Comparison of ENCODE assay signal across 8 cellular contexts in the genomic region with DNA sequence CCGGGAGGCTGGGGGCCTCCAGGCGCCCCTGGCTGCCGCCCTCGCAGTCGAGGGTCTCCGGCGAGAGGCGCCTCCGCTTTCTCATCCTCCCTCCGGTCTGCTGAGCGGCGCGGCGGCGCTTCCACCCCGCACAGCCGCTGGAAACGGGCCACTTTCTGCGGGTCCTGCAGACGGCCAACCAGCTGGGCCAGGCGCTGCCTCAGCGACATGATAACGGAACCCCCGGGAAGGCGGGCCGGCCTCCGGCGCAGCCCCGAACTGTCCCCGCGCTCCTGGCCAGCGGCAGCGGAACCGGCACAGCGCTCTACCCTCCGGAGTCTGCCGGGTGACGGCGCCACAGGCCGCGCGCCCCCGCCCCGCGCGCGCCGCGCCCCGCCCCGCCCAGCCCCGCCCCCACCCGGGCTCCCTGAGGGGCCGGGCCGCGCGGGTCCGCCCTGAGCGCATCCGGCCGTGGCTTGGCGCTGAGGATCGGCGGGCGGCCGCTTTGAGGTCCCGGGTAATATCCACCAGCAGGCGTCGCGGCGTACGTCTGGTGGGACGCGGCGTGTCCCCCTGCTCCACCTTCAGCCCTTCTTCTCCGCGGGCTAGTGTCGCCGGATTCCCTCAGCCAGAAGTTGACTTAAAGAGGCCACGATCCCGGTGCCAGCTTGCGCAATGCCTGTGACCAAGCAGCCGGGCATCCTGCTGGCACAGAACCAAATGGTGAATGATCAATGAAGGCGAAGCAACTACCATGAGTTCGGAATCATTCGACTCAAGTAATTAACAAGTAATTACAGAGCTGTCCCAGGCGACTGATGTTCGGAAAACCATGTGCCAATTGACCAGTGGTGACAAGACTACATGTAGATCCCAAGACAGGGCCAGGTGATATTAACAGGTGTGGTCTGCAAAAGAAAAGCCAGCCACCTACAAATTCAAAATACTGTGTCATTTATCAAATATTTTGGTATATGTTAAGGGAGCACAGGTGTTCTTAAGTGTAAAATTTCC. TPM values are rescaled to one million over a fixed set of nuclear protein-coding genes. Genes with fewer than 3 reads are reported as not detected.
DNase-seq lines count a peak whose midpoint lies in the region; ATAC-seq and TF ChIP-seq lines count a peak whose summit lies in the region.

A gene with protein sequence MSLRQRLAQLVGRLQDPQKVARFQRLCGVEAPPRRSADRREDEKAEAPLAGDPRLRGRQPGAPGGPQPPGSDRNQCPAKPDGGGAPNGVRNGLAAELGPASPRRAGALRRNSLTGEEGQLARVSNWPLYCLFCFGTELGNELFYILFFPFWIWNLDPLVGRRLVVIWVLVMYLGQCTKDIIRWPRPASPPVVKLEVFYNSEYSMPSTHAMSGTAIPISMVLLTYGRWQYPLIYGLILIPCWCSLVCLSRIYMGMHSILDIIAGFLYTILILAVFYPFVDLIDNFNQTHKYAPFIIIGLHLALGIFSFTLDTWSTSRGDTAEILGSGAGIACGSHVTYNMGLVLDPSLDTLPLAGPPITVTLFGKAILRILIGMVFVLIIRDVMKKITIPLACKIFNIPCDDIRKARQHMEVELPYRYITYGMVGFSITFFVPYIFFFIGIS (minus strand): TSS at position 330 of the 993 bp plus-strand sequence. CDS start 121 bp downstream, at position 209.

- H4K20me1 ChIP-seq in OCI-LY7 (ENCODE audit: insufficient read depth, low read length), result no peaks in the 10 kb centered on the region

- 1% methylated on average over 72 to 88 of the region's 88 CpGs for WGBS in esophagus, 2 donors

- peaks cover 44% of the 10 kb centered on the region for H3K79me2 ChIP-seq in OCI-LY7 (ENCODE audit: insufficient read depth, low read depth, low read length)

- TF ChIP-seq CTCF in OCI-LY7 (conservative IDR thresholded peaks at IDR 0.05; ENCODE audit: low read length), result peak; percentile 62

- intact Hi-C loops in OCI-LY7 (cut with micrococcal nuclease; ENCODE audit: unreplicated experiment), result loop anchor here (1.0 to 10.0 kb wide), 6 partner anchors 21 to 777 kb away; a partner anchor contains a TSS

- ATAC-seq in GM19438 (IDR thresholded peaks at IDR 0.05; ENCODE audit: low read depth, unreplicated experiment), result peak; percentile 81
- peak; percentile 64 for ATAC-seq in HG03565 (IDR thresholded peaks at IDR 0.05; ENCODE audit: unreplicated experiment)

- POLR2A ChIA-PET in OCI-LY7 (lab: Charles Lee), result interaction anchor here (0.6 to 1.4 kb wide), 3 partner anchors 19 to 87 kb away, joined by 3 to 11 read pairs (median 3); no protein-coding TSS in a partner anchor

- H3K4me1 ChIP-seq in OCI-LY7 (ENCODE audit: insufficient read depth, low read length, poor library complexity, severe bottlenecking) (peaks cover 28% of the 10 kb centered on the region), esophagus (ENCODE audit: control insufficient read depth in 2 of 2, insufficient read depth in 2 of 2, low read length in 1 of 2) (no peaks in the 10 kb centered on the region), muscle layer of colon (ENCODE audit: insufficient read depth, low read length) (no peaks in the 10 kb centered on the region)

- peak within 1 kb of the TSS; percentile 100 for H3K4me3 ChIP-seq in OCI-LY7 (ENCODE audit: low read depth, low read length, poor library complexity, severe bottlenecking)
- H3K4me3 ChIP-seq in esophagus (ENCODE audit: low read depth in 1 of 2, low read length in 2 of 2), result peak within 1 kb of the TSS; percentile 85 to 97
- H3K4me3 ChIP-seq in muscle layer of colon (ENCODE audit: low read depth in 1 of 2, low read length in 2 of 2), result peak within 1 kb of the TSS; percentile 89 to 92

- H3K4me2 ChIP-seq in OCI-LY7 (ENCODE audit: low read length), result peak within 1 kb of the TSS; percentile 79

- CTCF ChIA-PET in OCI-LY7 (lab: Charles Lee; ENCODE audit: unreplicated experiment), result no interaction called here

- H3K9ac ChIP-seq in muscle layer of colon (ENCODE audit: low read length), result peak within 1 kb of the TSS; percentile 95

- H3K36me3 ChIP-seq in OCI-LY7 (ENCODE audit: insufficient read depth, low read length), result peaks cover 19% of the 10 kb centered on the region
- H3K36me3 ChIP-seq in esophagus (ENCODE audit: control insufficient read depth in 2 of 2, insufficient read depth in 2 of 2, low read length in 1 of 2), result no peaks in the 10 kb centered on the region
- no peaks in the 10 kb centered on the region for H3K36me3 ChIP-seq in muscle layer of colon (ENCODE audit: insufficient read depth, low read length)

- no TSS peak for BruUV-seq in OCI-LY7 (replicated peaks; lab: Mats Ljungman, UMichigan)

- H3K27ac ChIP-seq in OCI-LY7 (ENCODE audit: low read depth, low read length, poor library complexity, severe bottlenecking) (peak within 1 kb of the TSS; percentile 91), esophagus (ENCODE audit: low read depth in 2 of 2, low read length in 1 of 2) (peak within 1 kb of the TSS; percentile 81 to 85), muscle layer of colon (ENCODE audit: low read depth, low read length) (peak within 1 kb of the TSS; percentile 94)

- H3K27me3 ChIP-seq in esophagus (ENCODE audit: control insufficient read depth in 1 of 2, insufficient read depth in 2 of 2, low read length in 2 of 2) (no peaks in the 10 kb centered on the region), muscle layer of colon (ENCODE audit: control insufficient read depth in 1 of 2, insufficient read depth in 2 of 2, low read length in 2 of 2) (no peaks in the 10 kb centered on the region)

- DNase-seq in COR-L47 (lab: John Stamatoyannopoulos, UW) (peak; percentile 59), OCI-LY7 (ENCODE audit: low spot score) (peak; percentile 94)
- peak; percentile 84 for DNase-seq in activated T-cell treated with anti-CD3 and anti-CD28 coated beads, Interleukin-2, amount 50 U/mL, for 1 hour
- DNase-seq in stimulated activated CD8-positive, alpha-beta memory T cell treated with anti-CD3 and anti-CD28 coated beads, Interleukin-7, amount 100 ng/mL, for 24 hours (ENCODE audit: low read depth), result peak; percentile 46

- peak within 1 kb of the TSS; percentile 92 for H2AFZ ChIP-seq in OCI-LY7 (ENCODE audit: low read length)

- H3K9me3 ChIP-seq in OCI-LY7 (ENCODE audit: low read length) (no peaks in the 10 kb centered on the region; the same call in 1 of the 2 replicates), esophagus (ENCODE audit: control insufficient read depth in 2 of 2, insufficient read depth in 1 of 2, low read depth in 1 of 2, low read length in 1 of 2) (no peaks in the 10 kb centered on the region), muscle layer of colon (ENCODE audit: low read length) (no peaks in the 10 kb centered on the region)

- no peaks in the 10 kb centered on the region for H3K9me2 ChIP-seq in OCI-LY7 (ENCODE audit: insufficient read depth, low read length)

RNA-seq across cellular contexts. Expression of the gene that starts here (rescaled TPM):
- total RNA-seq in OCI-LY7 (2014; rRNA removed; shearing (Covaris generic)), result 19.4 and 21.0 TPM in 2 replicates
- total RNA-seq in OCI-LY7 (2022), result 35.4 and 45.4 TPM in 2 replicates
- 1 to 10 TPM; 2.5 to 4.5 TPM for polyA plus RNA-seq in esophagus

Comparison
In these comparisons a context has a peak if more than half of its experiments do, and no peak if none do; other contexts are left out.
1. Peak in every context shown above with its lines: DNase-seq, ATAC-seq, H3K4me3 ChIP-seq and H3K27ac ChIP-seq.